ENCODE assay signal across 9 cellular contexts in the genomic region with DNA sequence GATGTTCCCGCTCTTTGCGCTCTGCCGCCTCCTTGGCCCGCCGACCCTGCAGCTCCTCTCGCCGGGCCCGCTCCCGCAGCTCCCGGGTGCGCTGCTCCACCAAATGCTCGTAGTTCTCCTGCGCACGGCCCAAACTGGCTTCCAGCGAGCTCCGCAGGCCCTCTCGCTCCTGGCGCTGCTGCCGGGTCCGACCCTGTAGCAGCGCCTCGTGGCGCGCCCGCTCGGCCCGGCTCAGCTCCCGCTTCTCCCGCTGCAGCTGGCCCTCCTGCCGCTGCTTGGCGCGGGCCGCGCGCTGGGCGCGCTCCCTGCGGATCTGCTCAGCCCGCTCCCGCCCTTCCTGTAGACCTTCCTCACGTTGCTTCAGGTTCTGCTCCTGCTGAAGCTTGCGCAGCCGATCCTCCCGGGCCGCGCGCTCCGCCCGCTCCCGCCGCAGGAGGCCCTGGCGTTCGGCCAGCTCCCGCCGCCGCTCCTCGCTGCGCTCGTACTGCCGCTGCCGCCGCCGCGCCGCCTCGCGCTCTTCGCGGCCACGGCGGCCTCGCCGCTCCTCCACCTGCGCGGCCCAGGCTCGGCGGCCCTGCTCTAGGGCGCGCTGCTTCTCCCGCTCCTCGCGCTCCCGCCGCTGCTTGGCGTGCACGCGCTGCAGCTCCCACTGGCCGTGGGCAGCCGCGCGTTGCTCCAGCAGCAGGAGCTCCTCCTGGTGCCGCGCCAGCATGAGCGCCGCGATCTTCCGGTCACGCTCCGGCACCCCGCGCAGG. TPM values are rescaled to one million over a fixed set of nuclear protein-coding genes. Genes with fewer than 3 reads are reported as not detected.
A peak's percentile ranks its signal among the peaks of the same experiment; 100 is the strongest.
DNase-seq lines count a peak whose midpoint lies in the region; ATAC-seq and TF ChIP-seq lines count a peak whose summit lies in the region.
"Had no signal": no experiment of that assay in that cellular context is flagged by ENCODE, and none has a peak within 500 bp of the region (broad histone marks: within the 10 kb centered on the region; RNA-seq: fewer than 3 reads in every experiment).

No MANE protein-coding gene starts in this region.

- H3K9me3 ChIP-seq in transverse colon (no peaks in the 10 kb centered on the region), WERI-Rb-1 (ENCODE audit: severe bottlenecking) (peaks cover 2% of the 10 kb centered on the region)

- H3K36me3 Mint-ChIP-seq in activated T-cell treated with anti-CD3 and anti-CD28 coated beads, Interleukin-2, amount 50 U/mL, for 4 hours (ENCODE audit: insufficient read depth): no peaks in the 10 kb centered on the region
- H3K36me3 Mint-ChIP-seq in activated naive CD8-positive, alpha-beta T cell treated with anti-CD3 and anti-CD28 coated beads for 36 hours: no peaks in the 10 kb centered on the region

- H3K27ac ChIP-seq in transverse colon (no peak overlapping the region), WERI-Rb-1 (no peak overlapping the region)

- DNase-seq in activated T-cell treated with anti-CD3 and anti-CD28 coated beads, Interleukin-2, amount 50 U/mL, for 4 hours: no peak
- DNase-seq in activated T-cell treated with anti-CD3 and anti-CD28 coated beads for 4 hours (no peak), iPS-NIHi7 (ENCODE audit: extremely low spot score) (peak; percentile 60), transverse colon (peak; percentile 27), WERI-Rb-1 (no peak), NCI-H1436 (lab: John Stamatoyannopoulos, UW) (no peak), ureter (ENCODE audit: low spot score) (no peak)
- peak; percentile 38 for DNase-seq in activated naive CD8-positive, alpha-beta T cell treated with anti-CD3 and anti-CD28 coated beads for 36 hours

- no peak for TF ChIP-seq CTCF in transverse colon (IDR thresholded peaks at IDR 0.05)
- TF ChIP-seq CTCF in WERI-Rb-1 (IDR thresholded peaks at IDR 0.05; ENCODE audit: low read depth, low read length): no peak

- intact Hi-C loops in transverse colon (cut with DNase I; ENCODE audit: low total_unique reads): no loop called here

- H3K4me3 Mint-ChIP-seq in activated T-cell treated with anti-CD3 and anti-CD28 coated beads, Interleukin-2, amount 50 U/mL, for 4 hours: peak overlapping the region; percentile 11
- H3K4me3 Mint-ChIP-seq in activated naive CD8-positive, alpha-beta T cell treated with anti-CD3 and anti-CD28 coated beads for 36 hours: peak overlapping the region; percentile 25
- H3K4me3 Mint-ChIP-seq: nephron had no signal

- H3K36me3 ChIP-seq in transverse colon (no peaks in the 10 kb centered on the region), WERI-Rb-1 (peaks cover 3% of the 10 kb centered on the region; the same call in 1 of the 2 replicates)

- peaks cover 10% of the 10 kb centered on the region for H3K4me1 Mint-ChIP-seq in activated T-cell treated with anti-CD3 and anti-CD28 coated beads, Interleukin-2, amount 50 U/mL, for 4 hours (ENCODE audit: low read depth)
- peaks cover 9% of the 10 kb centered on the region for H3K4me1 Mint-ChIP-seq in activated naive CD8-positive, alpha-beta T cell treated with anti-CD3 and anti-CD28 coated beads for 36 hours

- no peak for TF ChIP-seq POLR2A in transverse colon (IDR thresholded peaks at IDR 0.05)

- no peak overlapping the region for H3K27ac Mint-ChIP-seq in activated naive CD8-positive, alpha-beta T cell treated with anti-CD3 and anti-CD28 coated beads for 36 hours
- H3K27ac Mint-ChIP-seq: nephron had no signal

- ATAC-seq in activated T-cell treated with anti-CD3 and anti-CD28 coated beads, Interleukin-2, amount 50 U/mL, for 4 hours: peak; percentile 21 to 33

- no peaks in the 10 kb centered on the region for H3K9me3 Mint-ChIP-seq in activated T-cell treated with anti-CD3 and anti-CD28 coated beads, Interleukin-2, amount 50 U/mL, for 4 hours
- no peaks in the 10 kb centered on the region for H3K9me3 Mint-ChIP-seq in activated naive CD8-positive, alpha-beta T cell treated with anti-CD3 and anti-CD28 coated beads for 36 hours
- H3K9me3 Mint-ChIP-seq: nephron had no signal

- peaks cover 9 to 36% (median 28%) of the 10 kb centered on the region in 4 donors for H3K4me1 ChIP-seq in transverse colon

- peaks cover 64% of the 10 kb centered on the region for H3K27me3 Mint-ChIP-seq in activated T-cell treated with anti-CD3 and anti-CD28 coated beads, Interleukin-2, amount 50 U/mL, for 4 hours (ENCODE audit: low read depth)
- peaks cover 85% of the 10 kb centered on the region for H3K27me3 Mint-ChIP-seq in activated naive CD8-positive, alpha-beta T cell treated with anti-CD3 and anti-CD28 coated beads for 36 hours

- H3K27me3 ChIP-seq in transverse colon (peaks cover 100% of the 10 kb centered on the region), WERI-Rb-1 (ENCODE audit: insufficient read depth, low read depth, severe bottlenecking) (no peaks in the 10 kb centered on the region)

- in situ Hi-C loops in transverse colon (cut with MboI; ENCODE audit: low pct_ligation_motif_present in 1 of 4, low pct_unique_long_range_greater_than_20kb in 1 of 4, low sequenced_read_pairs in 3 of 4): no loop called here

- peak overlapping the region in 3 of 4 donors; percentile 25 to 53 (median 28) for H3K4me3 ChIP-seq in transverse colon
- no peak overlapping the region for H3K4me3 ChIP-seq in WERI-Rb-1 (ENCODE audit: low read depth, low read length)

- whole genome bisulfite sequencing in transverse colon (ENCODE audit: low coverage in 1 of 2), 2 donors: 5% methylated on average over 76 of the region's 101 CpGs; no CpG with 5 or more reads in 1 of the 2 donors

- no peak for TF ChIP-seq EP300 in transverse colon (IDR thresholded peaks at IDR 0.05; ENCODE audit: low read depth)

RNA-seq across cellular contexts. Expression of a gene that starts 2.6 kb away (rescaled TPM):
- under 1 TPM in 1 of 3 donors, not detected in 2; 0.05 TPM for total RNA-seq in activated T-cell treated with anti-CD3 and anti-CD28 coated beads, Interleukin-2, amount 50 U/mL, for 4 hours
- total RNA-seq in activated naive CD8-positive, alpha-beta T cell treated with anti-CD3 and anti-CD28 coated beads for 36 hours: not detected
- total RNA-seq in transverse colon: not detected
- not detected for total RNA-seq in ureter

RNA-seq across cellular contexts. Expression of a gene that starts 39.3 kb away (rescaled TPM):
- total RNA-seq in activated T-cell treated with anti-CD3 and anti-CD28 coated beads, Interleukin-2, amount 50 U/mL, for 4 hours: 100 to 1,000 TPM in 2 of 3 donors, 10 to 100 TPM in 1; 97.4 to 108 (median 103) TPM
- 10 to 100 TPM; 26.3 TPM for total RNA-seq in activated naive CD8-positive, alpha-beta T cell treated with anti-CD3 and anti-CD28 coated beads for 36 hours
- total RNA-seq in transverse colon (100 to 1,000 TPM in 2 of 4 donors, 10 to 100 TPM in 2; 29.1 to 159 (median 95.0) TPM), ureter (41.6 TPM)

Comparison
In these comparisons a context has a peak if more than half of its experiments do, and no peak if none do; other contexts are left out.
1. DNase-seq: peak in activated naive CD8-positive, alpha-beta T cell treated with anti-CD3 and anti-CD28 coated beads for 36 hours (single experiment), iPS-NIHi7 (single experiment) and transverse colon (single experiment); none in activated T-cell treated with anti-CD3 and anti-CD28 coated beads, Interleukin-2, amount 50 U/mL, for 4 hours (single experiment), activated T-cell treated with anti-CD3 and anti-CD28 coated beads for 4 hours (single experiment), WERI-Rb-1 (single experiment), NCI-H1436 (single experiment) and ureter (single experiment).